7 cellular contexts compared by ENCODE assay signal in genomic region chr16:46853713-46854443, GRCh38. TPM values are rescaled to one million over a fixed set of nuclear protein-coding genes. Genes with fewer than 3 reads are reported as not detected.
DNase-seq lines count a peak whose midpoint lies in the region; ATAC-seq, FAIRE-seq and TF ChIP-seq lines count a peak whose summit lies in the region.

No MANE protein-coding gene starts in this region.

- 15 to 17% methylated on average over 5 of the region's 5 CpGs for WGBS in thyroid gland, 2 donors

- H3K9me3 ChIP-seq in thyroid gland: no peaks in the 10 kb centered on the region

- TF ChIP-seq CTCF in foreskin keratinocyte (conservative IDR thresholded peaks at IDR 0.05): peak; percentile 93
- peak in 1 of 3 donors; percentile 45 for TF ChIP-seq CTCF in omental fat pad (IDR thresholded peaks at IDR 0.05)
- peak; percentile 44 to 94 (median 79) for TF ChIP-seq CTCF in thyroid gland (IDR thresholded peaks at IDR 0.05)

- DNase-seq in GM12892 (ENCODE audit: insufficient read length) (peak; percentile 45), HUDEP-2 (lab: John Stamatoyannopoulos, UW; ENCODE audit: unreplicated experiment in 76 of 76) (peak in 49 of 76 experiments; percentile 3 to 69 (median 34)), RPMI8226 (peak; percentile 74), foreskin keratinocyte (peak in 1 of 2 donors; percentile 41), omental fat pad (ENCODE audit: low spot score) (peak; percentile 43), thyroid gland (peak; percentile 84 to 89)
- DNase-seq in activated effector memory CD4-positive, alpha-beta T cell treated with anti-CD3 and anti-CD28 coated beads, Interleukin-2, amount 50 U/mL, for 16 hours: peak; percentile 83

- no peaks in the 10 kb centered on the region for H3K4me1 ChIP-seq in foreskin keratinocyte
- no peaks in the 10 kb centered on the region for H3K4me1 ChIP-seq in thyroid gland

- no peaks in the 10 kb centered on the region for H3K36me3 ChIP-seq in thyroid gland

- peak; percentile 76 for FAIRE-seq in GM12892 (lab: Jason Lieb, UNC)

- H3K27ac ChIP-seq in foreskin keratinocyte (no peak overlapping the region), thyroid gland (no peak overlapping the region)

- TF ChIP-seq POLR2A in GM12892 (IDR thresholded peaks at IDR 0.05; ENCODE audit: low read depth, low read length): no peak
- TF ChIP-seq POLR2A in thyroid gland (IDR thresholded peaks at IDR 0.05): peak in 1 of 2 donors; percentile 4

- H3K4me3 ChIP-seq in thyroid gland (replicated peaks in 1 of 3): no peak overlapping the region

- H3K27me3 ChIP-seq in foreskin keratinocyte (no peaks in the 10 kb centered on the region), thyroid gland (no peaks in the 10 kb centered on the region)

- ATAC-seq in foreskin keratinocyte: peak; percentile 66
- ATAC-seq in omental fat pad (ENCODE audit: low FRiP score): no peak

- intact Hi-C loops in thyroid gland (cut with DNase I): loop anchor here (2.0 to 5.0 kb wide), 2 partner anchors 55 to 73 kb away; no protein-coding TSS in a partner anchor

RNA-seq across cellular contexts. Expression of gene C16orf87, which starts 22.9 kb away (rescaled TPM):
- 28.3 TPM for polyA plus RNA-seq in GM12892 (2012; ENCODE audit: missing spikeins)
- 11.1 and 11.6 TPM in 2 replicates for total RNA-seq in foreskin keratinocyte
- polyA plus RNA-seq in foreskin keratinocyte: 6.3 and 6.8 TPM in 2 replicates
- 1 to 10 TPM; 4.0 to 6.6 (median 4.7) TPM for total RNA-seq in omental fat pad
- 10 to 100 TPM in 1 of 4 donors, 1 to 10 TPM in 3; 5.1 to 13.3 (median 6.2) TPM for total RNA-seq in thyroid gland

RNA-seq across cellular contexts. Expression of gene GPT2, which starts 30.3 kb away (rescaled TPM):
- 2.9 TPM for polyA plus RNA-seq in GM12892 (2012; ENCODE audit: missing spikeins)
- total RNA-seq in foreskin keratinocyte: 15.0 and 23.4 TPM in 2 replicates
- 11.2 and 15.9 TPM in 2 replicates for polyA plus RNA-seq in foreskin keratinocyte
- 100 to 1,000 TPM in 3 of 4 donors, 10 to 100 TPM in 1; 57.5 to 138 (median 105) TPM for total RNA-seq in omental fat pad
- 10 to 100 TPM in 3 of 4 donors, 1 to 10 TPM in 1; 5.5 to 19.2 (median 13.2) TPM for total RNA-seq in thyroid gland
